Comparison of ENCODE assay signal across 8 cellular contexts in genomic region chr19:2273356-2274184, GRCh38. TPM values are rescaled to one million over a fixed set of nuclear protein-coding genes. Genes with fewer than 3 reads are reported as not detected.
A peak's percentile ranks its signal among the peaks of the same experiment; 100 is the strongest.
DNase-seq lines count a peak whose midpoint lies in the region; ATAC-seq and TF ChIP-seq lines count a peak whose summit lies in the region.

No MANE protein-coding gene starts in this region.

- peaks cover 60% of the 10 kb centered on the region for H4K20me1 ChIP-seq in neural progenitor cell (ENCODE audit: low read depth)

- H3K9me3 ChIP-seq in HUES48 (ENCODE audit: control insufficient read depth, insufficient read depth, low read length) (no peaks in the 10 kb centered on the region), neural progenitor cell (ENCODE audit: low read depth) (no peaks in the 10 kb centered on the region), thymus (ENCODE audit: control insufficient read depth) (no peaks in the 10 kb centered on the region)

- no peaks in the 10 kb centered on the region for H3K4me1 ChIP-seq in HUES48 (ENCODE audit: control insufficient read depth, insufficient read depth, low read length)
- peaks cover 17% of the 10 kb centered on the region for H3K4me1 ChIP-seq in neural progenitor cell
- H3K4me1 ChIP-seq in thymus (ENCODE audit: control insufficient read depth, insufficient read depth, low read length), result peaks cover 13% of the 10 kb centered on the region

- ATAC-seq in GM18498 (IDR thresholded peaks at IDR 0.05; ENCODE audit: unreplicated experiment), result no peak

- H3K4me3 Mint-ChIP-seq in neural progenitor cell, result peak overlapping the region; percentile 35

- no peak overlapping the region for H2AFZ ChIP-seq in neural progenitor cell (replicated peaks)

- peaks cover 55% of the 10 kb centered on the region for H3K79me2 ChIP-seq in neural progenitor cell (ENCODE audit: low read depth)

- H3K27me3 Mint-ChIP-seq in neural progenitor cell (ENCODE audit: insufficient read depth, low read depth), result peaks cover 7% of the 10 kb centered on the region

- peaks cover 29% of the 10 kb centered on the region for H3K4me1 Mint-ChIP-seq in neural progenitor cell

- H3K27me3 ChIP-seq in HUES48 (ENCODE audit: control insufficient read depth, insufficient read depth, low read length), result no peaks in the 10 kb centered on the region
- H3K27me3 ChIP-seq in neural progenitor cell, result no peaks in the 10 kb centered on the region
- H3K27me3 ChIP-seq in thymus (ENCODE audit: control insufficient read depth, insufficient read depth), result no peaks in the 10 kb centered on the region

- peak overlapping the region; percentile 90 for H3K27ac ChIP-seq in HUES48 (ENCODE audit: low read depth, low read length)
- H3K27ac ChIP-seq in neural progenitor cell, result peak overlapping the region; percentile 74
- H3K27ac ChIP-seq in thymus (ENCODE audit: low read depth), result peak overlapping the region; percentile 85

- DNase-seq in GM12865 (ENCODE audit: low read depth) (peak; percentile 97), RPMI7951 (ENCODE audit: low read depth) (peak; percentile 65), fibroblast of villous mesenchyme (ENCODE audit: low read depth) (peak; percentile 80), neural progenitor cell (ENCODE audit: low spot score) (peak; percentile 95)
- peak; percentile 70 for DNase-seq in activated T-helper 9 cell treated with anti-CD3 and anti-CD28 coated beads, Interleukin-2, amount 50 U/mL, for 16 hours (ENCODE audit: low read depth)

- peak overlapping the region; percentile 51 for H3K27ac Mint-ChIP-seq in neural progenitor cell

- H3F3A ChIP-seq in neural progenitor cell (ENCODE audit: low read depth), result peaks cover 28% of the 10 kb centered on the region

- H3K9me3 Mint-ChIP-seq in neural progenitor cell, result peaks cover under 1% of the 10 kb centered on the region

- peaks cover 5% of the 10 kb centered on the region for H3K36me3 Mint-ChIP-seq in neural progenitor cell

- 20% methylated on average over 45 of the region's 45 CpGs for WGBS in thymus

- H3K36me3 ChIP-seq in HUES48 (ENCODE audit: control insufficient read depth, insufficient read depth, low read length) (peaks cover 20% of the 10 kb centered on the region), neural progenitor cell (no peaks in the 10 kb centered on the region), thymus (ENCODE audit: control insufficient read depth, insufficient read depth) (peaks cover 38% of the 10 kb centered on the region)

- TF ChIP-seq CTCF in GM12865 (IDR thresholded peaks at IDR 0.05; ENCODE audit: insufficient read depth, low read depth, low read length, missing control alignments) (peak; percentile 90), fibroblast of villous mesenchyme (IDR thresholded peaks at IDR 0.05; ENCODE audit: insufficient read depth, low read depth, low read length) (peak; percentile 87), neural progenitor cell (IDR thresholded peaks at IDR 0.05) (peak; percentile 97)

- H3K9ac ChIP-seq in HUES48 (ENCODE audit: low read depth, low read length) (no peak overlapping the region), neural progenitor cell (no peak overlapping the region)

- peak overlapping the region; percentile 87 for H3K4me2 ChIP-seq in neural progenitor cell

- H3K4me3 ChIP-seq in GM12865 (ENCODE audit: low read depth, low read length) (peak overlapping the region; percentile 90), HUES48 (ENCODE audit: low read depth, low read length) (peak overlapping the region; percentile 49), fibroblast of villous mesenchyme (ENCODE audit: low read depth, low read length) (peak overlapping the region; percentile 44), neural progenitor cell (peak overlapping the region; percentile 33), thymus (ENCODE audit: low read length) (peak overlapping the region; percentile 39)

RNA-seq across cellular contexts. Expression of gene PEAK3, which starts 8.4 kb away (rescaled TPM):
- total RNA-seq in RPMI7951 (2014; rRNA removed; shearing (Covaris generic)), result 0.20 and 0.24 TPM in 2 replicates
- total RNA-seq in fibroblast of villous mesenchyme (under 0.01 TPM in 1 of 2 replicates, not detected in the other), neural progenitor cell (ENCODE audit: low replicate concordance) (not detected in 2 replicates)
- polyA plus RNA-seq in thymus, result 0.34 TPM

RNA-seq across cellular contexts. Expression of gene JSRP1, which starts 17.4 kb away (rescaled TPM):
- total RNA-seq in RPMI7951 (2014; rRNA removed; shearing (Covaris generic)), result not detected in 2 replicates
- total RNA-seq in fibroblast of villous mesenchyme (0.43 TPM in 1 of 2 replicates, not detected in the other), neural progenitor cell (ENCODE audit: low replicate concordance) (0.12 TPM in 1 of 2 replicates, not detected in the other)
- 1.3 TPM for polyA plus RNA-seq in thymus

RNA-seq across cellular contexts. Expression of gene AMH, which starts 24.4 kb away (rescaled TPM):
- 0.48 TPM in 1 of 2 replicates, not detected in the other for total RNA-seq in RPMI7951 (2014; rRNA removed; shearing (Covaris generic))
- 0.32 and 1.3 TPM in 2 replicates for total RNA-seq in fibroblast of villous mesenchyme
- 3.5 and 22.4 TPM in 2 replicates for total RNA-seq in neural progenitor cell (ENCODE audit: low replicate concordance)
- polyA plus RNA-seq in thymus, result 2.2 TPM

RNA-seq across cellular contexts. Expression of gene LINGO3, which starts 34.4 kb away (rescaled TPM):
- 0.10 TPM in 1 of 2 replicates, not detected in the other for total RNA-seq in RPMI7951 (2014; rRNA removed; shearing (Covaris generic))
- total RNA-seq in fibroblast of villous mesenchyme, result under 0.01 TPM in 1 of 2 replicates, not detected in the other
- 1.5 TPM in 1 of 2 replicates, not detected in the other for total RNA-seq in neural progenitor cell (ENCODE audit: low replicate concordance)
- polyA plus RNA-seq in thymus, result 0.16 TPM

RNA-seq across cellular contexts. Expression of gene SF3A2, which starts 36.9 kb away (rescaled TPM):
- total RNA-seq in RPMI7951 (2014; rRNA removed; shearing (Covaris generic)), result 18.9 and 24.7 TPM in 2 replicates
- total RNA-seq in fibroblast of villous mesenchyme (24.6 and 25.1 TPM in 2 replicates), neural progenitor cell (ENCODE audit: low replicate concordance) (14.4 and 50.7 TPM in 2 replicates)
- 51.1 TPM for polyA plus RNA-seq in thymus

Comparison
In these comparisons a context has a peak if more than half of its experiments do, and no peak if none do; other contexts are left out.
1. H3K4me3 ChIP-seq: peak in every context shown above with its lines; median percentile 90 in GM12865; 49 in HUES48; 44 in fibroblast of villous mesenchyme; 39 in thymus; 33 in neural progenitor cell.